ENCODE assay signal across 8 cellular contexts in the genomic region with DNA sequence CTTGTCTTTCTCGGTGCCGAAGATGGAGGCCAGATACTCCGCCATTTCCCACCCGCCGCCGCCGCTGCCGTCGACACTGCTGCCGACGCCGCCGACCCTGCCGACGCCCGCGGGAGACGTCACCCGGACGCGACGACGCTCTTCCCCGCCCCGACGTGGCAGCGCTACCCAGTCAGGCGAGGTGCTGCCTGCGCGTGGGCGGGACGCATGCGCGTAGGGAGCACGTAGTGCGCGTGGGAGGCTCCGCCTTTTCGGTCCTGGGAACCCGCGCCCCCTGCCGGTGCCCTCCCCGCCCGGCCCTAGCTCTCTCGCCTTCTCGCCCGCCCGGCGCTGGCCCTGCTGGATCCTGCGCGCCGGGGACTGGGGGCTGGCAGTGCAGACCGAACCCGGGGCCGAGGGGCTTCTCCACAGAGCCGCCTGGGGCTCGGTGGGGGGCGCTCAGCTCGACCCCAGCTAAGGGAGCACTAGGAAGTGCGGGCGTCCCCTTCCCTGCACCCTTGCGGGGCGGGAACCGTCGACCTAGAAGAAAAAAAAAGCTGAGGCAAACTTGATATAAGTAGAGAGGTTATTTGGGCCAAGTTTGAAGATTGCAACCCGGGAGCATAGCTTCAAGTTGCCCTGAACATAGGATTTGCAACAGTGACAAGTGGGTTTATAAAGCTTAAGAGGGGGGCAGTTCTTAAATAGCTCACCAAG.
A peak's percentile ranks its signal among the peaks of the same experiment; 100 is the strongest.
DNase-seq lines count a peak whose midpoint lies in the region; ATAC-seq, FAIRE-seq and TF ChIP-seq lines count a peak whose summit lies in the region.
"Not testable (repeated sequence)": the region's sequence is repeated elsewhere in the genome, so short reads cannot be mapped to it uniquely, and the experiment has no call there.

No MANE protein-coding gene starts in this region.

- H3K4me1 ChIP-seq in BE2C; HepG2 (ENCODE audit: insufficient read depth, low read length); spleen: not testable (repeated sequence)

- BruUV-seq in HepG2 (replicated peaks; lab: Mats Ljungman, UMichigan): not testable (repeated sequence)

- in situ Hi-C loops in HepG2 (cut with HindIII; ENCODE audit: extremely low pct_ligation_motif_present, low pct_unique_long_range_greater_than_20kb): not testable (repeated sequence)

- not testable (repeated sequence) for TF ChIP-seq POLR2A in HepG2 (IDR thresholded peaks at IDR 0.05; ENCODE audit: insufficient read depth in 1 of 2, low read depth in 2 of 2, low read length in 2 of 2); spleen (IDR thresholded peaks at IDR 0.05)

- not testable (repeated sequence) for TF ChIP-seq EP300 in HepG2 (IDR thresholded peaks at IDR 0.05; ENCODE audit: low read depth in 2 of 2, low read length in 2 of 2); HepG2 (CRISPR knock-in tag; IDR thresholded peaks at IDR 0.05; ENCODE audit: borderline replicate concordance)

- H3K27ac Mint-ChIP-seq in activated CD4-positive, alpha-beta T cell treated with anti-CD3 and anti-CD28 coated beads, Interleukin-2, amount 10 ng/mL, durations not matched to agents 24 days and 14 days; activated naive CD8-positive, alpha-beta T cell treated with anti-CD3 and anti-CD28 coated beads, Interleukin-2, amount 50 U/mL, for 24 hours: not testable (repeated sequence)

- DNase-seq in BE2C: peak; percentile 71
- peak; percentile 94 for DNase-seq in activated CD4-positive, alpha-beta T cell treated with anti-CD3 and anti-CD28 coated beads, Interleukin-2, amount 10 ng/mL, durations not matched to agents 24 days and 14 days
- DNase-seq in activated naive CD8-positive, alpha-beta T cell treated with anti-CD3 and anti-CD28 coated beads, Interleukin-2, amount 50 U/mL, for 24 hours: peak; percentile 55
- DNase-seq in HepG2 (ENCODE audit: low spot score): not testable (repeated sequence)
- peak; percentile 94 for DNase-seq in spleen

- not testable (repeated sequence) for H3K4me3 Mint-ChIP-seq in activated CD4-positive, alpha-beta T cell treated with anti-CD3 and anti-CD28 coated beads, Interleukin-2, amount 10 ng/mL, durations not matched to agents 24 days and 14 days; activated naive CD8-positive, alpha-beta T cell treated with anti-CD3 and anti-CD28 coated beads, Interleukin-2, amount 50 U/mL, for 24 hours

- not testable (repeated sequence) for TF ChIP-seq RAD21 in HepG2 (CRISPR knock-in tag; IDR thresholded peaks at IDR 0.05)

- CTCF ChIA-PET in HepG2 (lab: Yijun Ruan, JAX; ENCODE audit: low intra/inter-chr PET ratio, low total read pairs): not testable (repeated sequence)

- ATAC-seq in GM19328 (IDR thresholded peaks at IDR 0.05; ENCODE audit: unreplicated experiment) (peak; percentile 59), HG02588 (IDR thresholded peaks at IDR 0.05; ENCODE audit: unreplicated experiment) (peak; percentile 80), HG03378 (IDR thresholded peaks at IDR 0.05; ENCODE audit: unreplicated experiment) (peak; percentile 42), HepG2 (peak; percentile 90)
- peak; percentile 84 for ATAC-seq in activated naive CD8-positive, alpha-beta T cell treated with anti-CD3 and anti-CD28 coated beads, Interleukin-2, amount 50 U/mL, for 24 hours

- no CpG with 5 or more reads among the region's 66 CpGs for WGBS in HepG2 (ENCODE audit: low lambda C conversion rate)
- 0% methylated on average over 6 to 28 of the region's 66 CpGs; no CpG with 5 or more reads in 2 of the 5 donors for WGBS in spleen, 5 donors

- not testable (repeated sequence) for H3K36me3 ChIP-seq in BE2C; HepG2 (replicated peaks in 1 of 2; ENCODE audit: control insufficient read depth in 1 of 2, insufficient read depth in 2 of 2, low read length in 2 of 2); spleen

- H3K36me3 Mint-ChIP-seq in activated CD4-positive, alpha-beta T cell treated with anti-CD3 and anti-CD28 coated beads, Interleukin-2, amount 10 ng/mL, durations not matched to agents 24 days and 14 days (ENCODE audit: low read depth); activated naive CD8-positive, alpha-beta T cell treated with anti-CD3 and anti-CD28 coated beads, Interleukin-2, amount 50 U/mL, for 24 hours (ENCODE audit: low read depth): not testable (repeated sequence)

- H3K27me3 ChIP-seq in BE2C; HepG2 (ENCODE audit: control insufficient read depth in 1 of 2, insufficient read depth in 2 of 2, low read length in 2 of 2); spleen (replicated peaks in 1 of 7): not testable (repeated sequence)

- not testable (repeated sequence) for H3K9me3 ChIP-seq in BE2C; HepG2 (ENCODE audit: low read length); spleen

- POLR2A ChIA-PET in HepG2 (lab: Yijun Ruan, JAX): not testable (repeated sequence)

- H4K20me1 ChIP-seq in HepG2 (ENCODE audit: insufficient read depth, low read length): not testable (repeated sequence)

- not testable (repeated sequence) for H3K27me3 Mint-ChIP-seq in activated CD4-positive, alpha-beta T cell treated with anti-CD3 and anti-CD28 coated beads, Interleukin-2, amount 10 ng/mL, durations not matched to agents 24 days and 14 days; activated naive CD8-positive, alpha-beta T cell treated with anti-CD3 and anti-CD28 coated beads, Interleukin-2, amount 50 U/mL, for 24 hours

- not testable (repeated sequence) for H3K9me3 Mint-ChIP-seq in activated CD4-positive, alpha-beta T cell treated with anti-CD3 and anti-CD28 coated beads, Interleukin-2, amount 10 ng/mL, durations not matched to agents 24 days and 14 days; activated naive CD8-positive, alpha-beta T cell treated with anti-CD3 and anti-CD28 coated beads, Interleukin-2, amount 50 U/mL, for 24 hours

- H3K4me3 ChIP-seq in BE2C (ENCODE audit: low read depth, low read length); HepG2 (replicated peaks in 1 of 3; ENCODE audit: insufficient read depth in 1 of 3, low read depth in 2 of 3, low read length in 3 of 3): not testable (repeated sequence)
- peak overlapping the region in 2 of 8 donors; percentile 55 to 70 for H3K4me3 ChIP-seq in spleen

- not testable (repeated sequence) for H2AFZ ChIP-seq in HepG2 (ENCODE audit: low read length)

- FAIRE-seq in HepG2 (lab: Jason Lieb, UNC): not testable (repeated sequence)

- H3K4me2 ChIP-seq in HepG2 (ENCODE audit: low read depth, low read length): not testable (repeated sequence)

- not testable (repeated sequence) for H3K27ac ChIP-seq in HepG2 (ENCODE audit: extremely low read length, insufficient read depth, low read length)
- H3K27ac ChIP-seq in spleen: peak overlapping the region in 4 of 8 donors; percentile 71 to 91 (median 87)

- not testable (repeated sequence) for H3K4me1 Mint-ChIP-seq in activated CD4-positive, alpha-beta T cell treated with anti-CD3 and anti-CD28 coated beads, Interleukin-2, amount 10 ng/mL, durations not matched to agents 24 days and 14 days; activated naive CD8-positive, alpha-beta T cell treated with anti-CD3 and anti-CD28 coated beads, Interleukin-2, amount 50 U/mL, for 24 hours

- intact Hi-C loops in activated CD4-positive, alpha-beta T cell treated with anti-CD3 and anti-CD28 coated beads, Interleukin-2, amount 10 ng/mL, durations not matched to agents 24 days and 14 days (cut with micrococcal nuclease); HepG2 (cut with micrococcal nuclease; ENCODE audit: unreplicated experiment); spleen (cut with DNase I; ENCODE audit: low total_unique reads): not testable (repeated sequence)

- H3K9ac ChIP-seq in HepG2 (ENCODE audit: insufficient read depth, low read depth, low read length): not testable (repeated sequence)

- not testable (repeated sequence) for H3K79me2 ChIP-seq in HepG2 (ENCODE audit: insufficient read depth, low read length)

- not testable (repeated sequence) for TF ChIP-seq CTCF in BE2C (IDR thresholded peaks at IDR 0.05; ENCODE audit: low read depth, low read length); HepG2 (CRISPR knock-in tag; IDR thresholded peaks at IDR 0.05); spleen (IDR thresholded peaks at IDR 0.05 in 8 of 11, conservative IDR thresholded peaks at IDR 0.05 in 3 of 11)

TF ChIP-seq in HepG2, 621 proteins besides CTCF, POLR2A, EP300 and RAD21 (continues in another document):
- TF ChIP-seq GMEB2 (CRISPR knock-in tag; IDR thresholded peaks at IDR 0.05; ENCODE audit: low read depth): peak; percentile 73; the same call in 1 of the 2 replicates
- TF ChIP-seq GABPB1 (CRISPR knock-in tag; IDR thresholded peaks at IDR 0.05): peak; percentile 54; the same call in 1 of the 2 replicates
- peak; percentile 38; the same call in 1 of the 2 replicates for TF ChIP-seq ZNF777 (CRISPR knock-in tag; IDR thresholded peaks at IDR 0.05)
- TF ChIP-seq NFYB (CRISPR knock-in tag; IDR thresholded peaks at IDR 0.05): 0 out of 2 replicates have a peak, but pooled peaks have one; percentile 24
- TF ChIP-seq HOXA3 (CRISPR knock-in tag; IDR thresholded peaks at IDR 0.05): peak; percentile 69; the same call in 1 of the 2 replicates
- TF ChIP-seq SAP130 (CRISPR knock-in tag; IDR thresholded peaks at IDR 0.05; ENCODE audit: low read depth): peak; percentile 33; the same call in 1 of the 2 replicates
- peak; percentile 15; the same call in 1 of the 2 replicates for TF ChIP-seq ZFY (CRISPR knock-in tag; IDR thresholded peaks at IDR 0.05)
- not testable (repeated sequence) for TF ChIP-seq CREM (IDR thresholded peaks at IDR 0.05)
- 0 out of 2 replicates have a peak, but pooled peaks have one; percentile 20 for TF ChIP-seq CREM (CRISPR knock-in tag; IDR thresholded peaks at IDR 0.05)
- TF ChIP-seq GATAD1 (CRISPR knock-in tag; IDR thresholded peaks at IDR 0.05): peak; percentile 82
- TF ChIP-seq THAP11 (CRISPR knock-in tag; IDR thresholded peaks at IDR 0.05): peak; percentile 60
